10 cellular contexts compared by ENCODE assay signal in the genomic region with DNA sequence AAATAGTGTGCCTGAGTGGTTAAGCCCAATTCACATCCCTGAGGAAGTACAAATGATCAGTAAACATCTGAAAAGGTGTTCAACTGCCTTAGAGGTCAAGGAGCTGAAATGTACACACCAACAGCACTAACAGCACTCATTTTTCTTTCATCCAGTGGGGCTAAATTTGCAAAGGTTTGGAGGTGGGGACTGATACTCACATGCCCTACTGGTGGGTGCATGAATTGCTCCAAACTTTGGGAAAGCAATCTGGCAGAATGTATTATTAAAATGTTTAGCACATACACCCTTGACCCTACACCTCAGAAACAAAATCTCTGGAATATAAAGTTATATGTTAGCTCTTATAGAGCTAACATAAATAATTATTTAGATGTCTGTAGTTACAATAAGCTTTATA. TPM values are rescaled to one million over a fixed set of nuclear protein-coding genes. Genes with fewer than 3 reads are reported as not detected.
A peak's percentile ranks its signal among the peaks of the same experiment; 100 is the strongest.
DNase-seq lines count a peak whose midpoint lies in the region; ATAC-seq, FAIRE-seq and TF ChIP-seq lines count a peak whose summit lies in the region.
"Had no signal": no experiment of that assay in that cellular context is flagged by ENCODE, and none has a peak within 500 bp of the region (broad histone marks: within the 10 kb centered on the region; RNA-seq: fewer than 3 reads in every experiment).

No MANE protein-coding gene starts in this region.

- no peaks in the 10 kb centered on the region for H3K9me3 Mint-ChIP-seq in neural progenitor cell
- H3K9me3 Mint-ChIP-seq in activated naive CD8-positive, alpha-beta T cell treated with anti-CD3 and anti-CD28 coated beads, Interleukin-2, amount 50 U/mL, for 24 hours = no peaks in the 10 kb centered on the region

- TF ChIP-seq EP300 in GM12878 (IDR thresholded peaks at IDR 0.05; ENCODE audit: borderline replicate concordance in 1 of 2, control insufficient read depth in 1 of 2, low read depth in 2 of 2, low read length in 2 of 2) = no peak

- no peak for FAIRE-seq in GM12878 (lab: Jason Lieb, UNC)

- BruUV-seq in GM12878 (replicated peaks; lab: Mats Ljungman, UMichigan) = no TSS peak

- H3K4me3 Mint-ChIP-seq in neural progenitor cell = no peak overlapping the region
- no peak overlapping the region for H3K4me3 Mint-ChIP-seq in activated naive CD8-positive, alpha-beta T cell treated with anti-CD3 and anti-CD28 coated beads, Interleukin-2, amount 50 U/mL, for 24 hours

- H3K36me3 ChIP-seq in Karpas-422 (ENCODE audit: insufficient read depth, low read length) = no peaks in the 10 kb centered on the region
- H3K36me3 ChIP-seq in GM12878 (ENCODE audit: control insufficient read depth in 2 of 2, insufficient read depth in 2 of 2, low read length in 1 of 2) = no peaks in the 10 kb centered on the region
- no peaks in the 10 kb centered on the region for H3K36me3 ChIP-seq in neural progenitor cell

- RAD21 ChIA-PET in GM12878 (lab: Charles Lee; ENCODE audit: unreplicated experiment) = no interaction called here

- no peaks in the 10 kb centered on the region for H3K9me2 ChIP-seq in Karpas-422 (replicated peaks; ENCODE audit: insufficient read depth, low read length)

- no peaks in the 10 kb centered on the region for H3F3A ChIP-seq in neural progenitor cell (ENCODE audit: low read depth)

- no peaks in the 10 kb centered on the region for H4K20me1 ChIP-seq in Karpas-422 (ENCODE audit: insufficient read depth, low read depth, low read length)
- no peaks in the 10 kb centered on the region for H4K20me1 ChIP-seq in GM12878 (ENCODE audit: control insufficient read depth, insufficient read depth)
- no peaks in the 10 kb centered on the region for H4K20me1 ChIP-seq in neural progenitor cell (ENCODE audit: low read depth)

- CTCF ChIA-PET in GM12878 (lab: Yijun Ruan, JAX) = interaction anchor here (0.6 to 1.0 kb wide), 2 partner anchors 87 to 106 kb away, joined by 3 read pairs; no protein-coding TSS in a partner anchor

- no peaks in the 10 kb centered on the region for H3K79me2 ChIP-seq in Karpas-422 (ENCODE audit: low read length)
- H3K79me2 ChIP-seq in GM12878 (ENCODE audit: control insufficient read depth, insufficient read depth, low read length) = no peaks in the 10 kb centered on the region
- H3K79me2 ChIP-seq in neural progenitor cell (ENCODE audit: low read depth) = no peaks in the 10 kb centered on the region

- no peaks in the 10 kb centered on the region for H3K36me3 Mint-ChIP-seq in neural progenitor cell
- H3K36me3 Mint-ChIP-seq in activated naive CD8-positive, alpha-beta T cell treated with anti-CD3 and anti-CD28 coated beads, Interleukin-2, amount 50 U/mL, for 24 hours (ENCODE audit: low read depth) = no peaks in the 10 kb centered on the region

- H3K4me2 ChIP-seq in Karpas-422 (ENCODE audit: low read depth, low read length, poor library complexity, severe bottlenecking) (no peak overlapping the region), GM12878 (ENCODE audit: control insufficient read depth, insufficient read depth) (no peak overlapping the region), neural progenitor cell (no peak overlapping the region)

- H3K9me3 ChIP-seq in Karpas-422 (ENCODE audit: low read length) (no peaks in the 10 kb centered on the region), GM12878 (replicated peaks; ENCODE audit: control insufficient read depth, insufficient read depth, low read length) (no peaks in the 10 kb centered on the region), neural progenitor cell (ENCODE audit: low read depth) (no peaks in the 10 kb centered on the region)

- intact Hi-C loops in GM12878 (cut with micrococcal nuclease; ENCODE audit: unreplicated experiment) = no loop called here

- H3K4me1 ChIP-seq in Karpas-422 (ENCODE audit: low read length) (no peaks in the 10 kb centered on the region), GM12878 (ENCODE audit: control insufficient read depth, insufficient read depth, low read length) (no peaks in the 10 kb centered on the region), neural progenitor cell (no peaks in the 10 kb centered on the region)

- in situ Hi-C loops in GM12878 (cut with MboI) = no loop called here

- no peak for TF ChIP-seq RAD21 in GM12878 (IDR thresholded peaks at IDR 0.05; ENCODE audit: insufficient read depth, low read depth, low read length)

- H3K9ac ChIP-seq in Karpas-422 (ENCODE audit: low read length) (no peak overlapping the region), GM12878 (ENCODE audit: control insufficient read depth, insufficient read depth, low read length) (no peak overlapping the region), neural progenitor cell (no peak overlapping the region)

- no peak overlapping the region for H3K27ac ChIP-seq in Karpas-422 (ENCODE audit: low read length)
- no peak overlapping the region for H3K27ac ChIP-seq in GM12878 (ENCODE audit: control insufficient read depth, insufficient read depth)
- no peak overlapping the region for H3K27ac ChIP-seq in neural progenitor cell

- TF ChIP-seq CTCF in GM12878 (IDR thresholded peaks at IDR 0.05 in 2 of 3, conservative IDR thresholded peaks at IDR 0.05 in 1 of 3; ENCODE audit: control insufficient read depth in 2 of 3, extremely low read depth in 1 of 3, insufficient read depth in 1 of 3, low read depth in 3 of 3, low read length in 3 of 3) (peak in 2 of 3 experiments; percentile 27 to 38; a peak in 2 of 6 replicates), neural progenitor cell (IDR thresholded peaks at IDR 0.05) (peak; percentile 55)

- peaks cover 6% of the 10 kb centered on the region for H3K27me3 Mint-ChIP-seq in neural progenitor cell (ENCODE audit: insufficient read depth, low read depth)
- peaks cover 5% of the 10 kb centered on the region for H3K27me3 Mint-ChIP-seq in activated naive CD8-positive, alpha-beta T cell treated with anti-CD3 and anti-CD28 coated beads, Interleukin-2, amount 50 U/mL, for 24 hours

- DNase-seq in NCI-H2227 (lab: John Stamatoyannopoulos, UW; ENCODE audit: unreplicated experiment) = peak; percentile 35
- DNase-seq in NCI-H2227 treated with DMSO at 0.1 percent for 48 hours (lab: John Stamatoyannopoulos, UW) = no peak
- peak; percentile 56 for DNase-seq in Karpas-422
- DNase-seq in GM12878 (ENCODE audit: low read depth, low spot score) = no peak
- no peak for DNase-seq in neural progenitor cell (ENCODE audit: low spot score)
- DNase-seq in activated naive CD8-positive, alpha-beta T cell treated with anti-CD3 and anti-CD28 coated beads, Interleukin-2, amount 50 U/mL, for 24 hours = no peak
- DNase-seq in NCI-H446 treated with DMSO at 0.1 percent for 48 hours (lab: John Stamatoyannopoulos, UW) = no peak
- DNase-seq in HK-2 (ENCODE audit: unreplicated experiment) = no peak
- DNase-seq: C1 segment of cervical spinal cord, left colon had no signal

- H3K4me1 Mint-ChIP-seq in neural progenitor cell = no peaks in the 10 kb centered on the region
- no peaks in the 10 kb centered on the region for H3K4me1 Mint-ChIP-seq in activated naive CD8-positive, alpha-beta T cell treated with anti-CD3 and anti-CD28 coated beads, Interleukin-2, amount 50 U/mL, for 24 hours

- H3K27me3 ChIP-seq in Karpas-422 (ENCODE audit: low read length) (no peaks in the 10 kb centered on the region), GM12878 (replicated peaks in 1 of 2; ENCODE audit: control insufficient read depth in 2 of 2, insufficient read depth in 2 of 2, low read length in 1 of 2) (no peaks in the 10 kb centered on the region), neural progenitor cell (peaks cover 19% of the 10 kb centered on the region)

- no peak overlapping the region for H3K27ac Mint-ChIP-seq in neural progenitor cell
- no peak overlapping the region for H3K27ac Mint-ChIP-seq in activated naive CD8-positive, alpha-beta T cell treated with anti-CD3 and anti-CD28 coated beads, Interleukin-2, amount 50 U/mL, for 24 hours

- no peak overlapping the region for H3K4me3 ChIP-seq in Karpas-422 (ENCODE audit: low read length)
- no peak overlapping the region for H3K4me3 ChIP-seq in GM12878
- no peak overlapping the region for H3K4me3 ChIP-seq in neural progenitor cell

- SMC1A ChIA-PET in GM12878 (lab: Charles Lee; ENCODE audit: uncharacterized antibody, unreplicated experiment) = no interaction called here

- H2AFZ ChIP-seq in Karpas-422 (ENCODE audit: low read length) (no peak overlapping the region), GM12878 (ENCODE audit: control insufficient read depth, low read depth, low read length) (no peak overlapping the region), neural progenitor cell (replicated peaks) (no peak overlapping the region)

- POLR2A ChIA-PET in GM12878 (lab: Charles Lee) = no interaction called here

- ATAC-seq in GM12878 = peak; percentile 38
- ATAC-seq in activated naive CD8-positive, alpha-beta T cell treated with anti-CD3 and anti-CD28 coated beads, Interleukin-2, amount 50 U/mL, for 24 hours = no peak
- ATAC-seq: left colon had no signal

- no peak for TF ChIP-seq POLR2A in GM12878 (IDR thresholded peaks at IDR 0.05; ENCODE audit: low read depth, low read length)

TF ChIP-seq in GM12878, 131 proteins besides CTCF, POLR2A, EP300 and RAD21 (continues in another document):
- TF ChIP-seq CBX3 (IDR thresholded peaks at IDR 0.05; ENCODE audit: borderline replicate concordance, low read depth) = no peak

RNA-seq across cellular contexts. Expression of a gene that starts 19.0 kb away (rescaled TPM):
- total RNA-seq in Karpas-422 (2014; rRNA removed; shearing (Covaris generic); ENCODE audit: low replicate concordance) = not detected in 2 replicates
- total RNA-seq in GM12878 (2013; cell fraction: nucleolus; rRNA removed) = not detected in 2 replicates
- not detected in 2 replicates for total RNA-seq in GM12878 (2014; rRNA removed)
- total RNA-seq in GM12878 (2014; rRNA removed; fragmentation: Illumina TruSeq; extraction: Trizol) = not detected in 2 replicates
- not detected in 2 replicates for total RNA-seq in GM12878 (2021)
- polyA plus RNA-seq in GM12878 (2011; ENCODE audit: low read depth) = not detected
- polyA plus RNA-seq in GM12878 (2011; rRNA removed) = not detected in 2 replicates
- not detected in 2 replicates for polyA plus RNA-seq in GM12878 (2011; cell fraction: cytosol; rRNA removed)
- 0.41 TPM in 1 of 2 replicates, not detected in the other for polyA plus RNA-seq in GM12878 (2011; cell fraction: nucleus; rRNA removed)
- polyA plus RNA-seq in GM12878 (2012) = 0.11 TPM in 1 of 2 replicates, not detected in the other
- not detected in 2 replicates for polyA plus RNA-seq in GM12878 (2014; fragmentation: Illumina TruSeq; extraction: Trizol)
- polyA plus RNA-seq in GM12878 (2014; fragmentation: Nextera tagmentation; extraction: Ambion mirVana) = not detected
- polyA plus RNA-seq in GM12878 (2014; rRNA removed) = 0.13 TPM in 1 of 2 replicates, not detected in the other
- polyA plus RNA-seq in GM12878 (2016; fragmentation: Nextera tagmentation; extraction: Ambion mirVana) = not detected
- polyA minus RNA-seq in GM12878 (2011; rRNA and poly(A)+ RNA removed) = 0.93 TPM in 1 of 2 replicates, not detected in the other
- not detected in 2 replicates for polyA minus RNA-seq in GM12878 (2011; cell fraction: cytosol; rRNA and poly(A)+ RNA removed)
- not detected in 2 replicates for polyA minus RNA-seq in GM12878 (2011; cell fraction: nucleus; rRNA and poly(A)+ RNA removed)
- not detected in 2 replicates for total RNA-seq in neural progenitor cell (ENCODE audit: low replicate concordance)

Comparison
In these comparisons a context has a peak if more than half of its experiments do, and no peak if none do; other contexts are left out.
1. DNase-seq: peak in NCI-H2227 (single experiment) and Karpas-422 (single experiment); none in NCI-H2227 treated with DMSO at 0.1 percent for 48 hours (single experiment), GM12878 (single experiment), neural progenitor cell (single experiment), activated naive CD8-positive, alpha-beta T cell treated with anti-CD3 and anti-CD28 coated beads, Interleukin-2, amount 50 U/mL, for 24 hours (single experiment), NCI-H446 treated with DMSO at 0.1 percent for 48 hours (single experiment) and HK-2 (single experiment).